In genomic region chrX:153032397-153033118, GRCh38 we compare ENCODE assay signal across 1 cellular context.
TF ChIP-seq lines count a peak whose summit lies in the region.

No MANE protein-coding gene starts in this region.

TF ChIP-seq in HepG2, 621 proteins besides CTCF, POLR2A, EP300 and RAD21 (continued from another document and continues in another):
- TF ChIP-seq REST (IDR thresholded peaks at IDR 0.05; ENCODE audit: borderline replicate concordance in 1 of 2, low read depth in 1 of 2, low read length in 2 of 2): no peak
- peak; percentile 49; the same call in 1 of the 2 replicates for TF ChIP-seq ZGPAT (CRISPR knock-in tag; IDR thresholded peaks at IDR 0.05)
- no peak for TF ChIP-seq MIER2 (CRISPR knock-in tag; IDR thresholded peaks at IDR 0.05)
- no peak for TF ChIP-seq SMARCE1 (IDR thresholded peaks at IDR 0.05; ENCODE audit: borderline replicate concordance)
- TF ChIP-seq ZNF253 (CRISPR knock-in tag; IDR thresholded peaks at IDR 0.05; ENCODE audit: borderline replicate concordance): no peak
- TF ChIP-seq PHF20 (CRISPR knock-in tag; IDR thresholded peaks at IDR 0.05): peak; percentile 40; the same call in 1 of the 2 replicates
- TF ChIP-seq ZBTB38 (CRISPR knock-in tag; IDR thresholded peaks at IDR 0.05): no peak
- no peak for TF ChIP-seq ZNF766 (CRISPR knock-in tag; IDR thresholded peaks at IDR 0.05; ENCODE audit: borderline replicate concordance)
- peak; percentile 16; the same call in 1 of the 2 replicates for TF ChIP-seq MYC (CRISPR knock-in tag; IDR thresholded peaks at IDR 0.05; ENCODE audit: borderline replicate concordance)
- TF ChIP-seq HOXA3 (CRISPR knock-in tag; IDR thresholded peaks at IDR 0.05): peak; percentile 37; the same call in 1 of the 2 replicates
- no peak for TF ChIP-seq GLI4 (CRISPR knock-in tag; IDR thresholded peaks at IDR 0.05; ENCODE audit: borderline replicate concordance)
- TF ChIP-seq PRMT3 (CRISPR knock-in tag; IDR thresholded peaks at IDR 0.05; ENCODE audit: borderline replicate concordance, low read depth): no peak
- TF ChIP-seq PAWR (CRISPR knock-in tag; IDR thresholded peaks at IDR 0.05; ENCODE audit: borderline replicate concordance): no peak
- no peak for TF ChIP-seq NR2C2 (CRISPR knock-in tag; IDR thresholded peaks at IDR 0.05; ENCODE audit: borderline replicate concordance)
- TF ChIP-seq PAX8 (CRISPR knock-in tag; IDR thresholded peaks at IDR 0.05; ENCODE audit: borderline replicate concordance): no peak
- TF ChIP-seq REPIN1 (CRISPR knock-in tag; IDR thresholded peaks at IDR 0.05; ENCODE audit: borderline replicate concordance, low read depth): peak; percentile 34; the same call in 1 of the 2 replicates
- TF ChIP-seq POLR2G (IDR thresholded peaks at IDR 0.05; ENCODE audit: low read depth, low read length): no peak
- no peak for TF ChIP-seq HNRNPLL (IDR thresholded peaks at IDR 0.05; ENCODE audit: low read depth, low read length, poor library complexity, severe bottlenecking)
- TF ChIP-seq RCOR2 (CRISPR knock-in tag; IDR thresholded peaks at IDR 0.05): no peak
- TF ChIP-seq POLR2AphosphoS5 (IDR thresholded peaks at IDR 0.05; ENCODE audit: low read depth, low read length): no peak
- TF ChIP-seq FOXC1 (CRISPR knock-in tag; IDR thresholded peaks at IDR 0.05; ENCODE audit: borderline replicate concordance): no peak
- TF ChIP-seq ZMYM3 (CRISPR knock-in tag; IDR thresholded peaks at IDR 0.05): no peak
- TF ChIP-seq PAF1 (CRISPR knock-in tag; IDR thresholded peaks at IDR 0.05): no peak
- TF ChIP-seq ZNF768 (CRISPR knock-in tag; IDR thresholded peaks at IDR 0.05): peak; percentile 6; the same call in 1 of the 2 replicates
- TF ChIP-seq HMGA1 (CRISPR knock-in tag; conservative IDR thresholded peaks at IDR 0.05): no peak
- TF ChIP-seq HOMEZ (CRISPR knock-in tag; IDR thresholded peaks at IDR 0.05; ENCODE audit: low read depth): no peak
- 0 out of 2 replicates have a peak, but pooled peaks have one; percentile 13 for TF ChIP-seq ARID5B (CRISPR knock-in tag; IDR thresholded peaks at IDR 0.05)
- no peak for TF ChIP-seq ZNF660 (CRISPR knock-in tag; IDR thresholded peaks at IDR 0.05; ENCODE audit: borderline replicate concordance, low read depth)
- TF ChIP-seq ZNF749 (CRISPR knock-in tag; IDR thresholded peaks at IDR 0.05; ENCODE audit: borderline replicate concordance): no peak
- no peak for TF ChIP-seq ZNF841 (CRISPR knock-in tag; IDR thresholded peaks at IDR 0.05; ENCODE audit: borderline replicate concordance)
- TF ChIP-seq MTF2 (CRISPR knock-in tag; IDR thresholded peaks at IDR 0.05; ENCODE audit: borderline replicate concordance): no peak
- TF ChIP-seq TAF1 (CRISPR knock-in tag; IDR thresholded peaks at IDR 0.05): no peak
- no peak for TF ChIP-seq ZNF558 (CRISPR knock-in tag; IDR thresholded peaks at IDR 0.05; ENCODE audit: borderline replicate concordance)
- TF ChIP-seq KAT8 (CRISPR knock-in tag; IDR thresholded peaks at IDR 0.05): peak; percentile 46; the same call in 1 of the 2 replicates
- no peak for TF ChIP-seq SSRP1 (CRISPR knock-in tag; IDR thresholded peaks at IDR 0.05)
- TF ChIP-seq CENPT (CRISPR knock-in tag; IDR thresholded peaks at IDR 0.05; ENCODE audit: low read depth): no peak
- no peak for TF ChIP-seq PHF21A (CRISPR knock-in tag; IDR thresholded peaks at IDR 0.05)
- TF ChIP-seq FOSL2 (CRISPR knock-in tag; IDR thresholded peaks at IDR 0.05): peak; percentile 6; the same call in 1 of the 2 replicates
- no peak for TF ChIP-seq ZNF383 (CRISPR knock-in tag; IDR thresholded peaks at IDR 0.05; ENCODE audit: borderline replicate concordance)
- no peak for TF ChIP-seq ZSCAN30 (CRISPR knock-in tag; IDR thresholded peaks at IDR 0.05)
- no peak for TF ChIP-seq FOXO4 (CRISPR knock-in tag; conservative IDR thresholded peaks at IDR 0.05)
- TF ChIP-seq ADNP (CRISPR knock-in tag; IDR thresholded peaks at IDR 0.05): no peak
- TF ChIP-seq ZNF460 (CRISPR knock-in tag; IDR thresholded peaks at IDR 0.05; ENCODE audit: borderline replicate concordance): no peak
- no peak for TF ChIP-seq CHCHD3 (CRISPR knock-in tag; IDR thresholded peaks at IDR 0.05)
- no peak for TF ChIP-seq ZNF629 (CRISPR knock-in tag; conservative IDR thresholded peaks at IDR 0.05)
- TF ChIP-seq ZNF784 (CRISPR knock-in tag; IDR thresholded peaks at IDR 0.05; ENCODE audit: borderline replicate concordance): no peak
- no peak for TF ChIP-seq ZNF644 (CRISPR knock-in tag; IDR thresholded peaks at IDR 0.05; ENCODE audit: low read depth)
- TF ChIP-seq ZBTB44 (CRISPR knock-in tag; IDR thresholded peaks at IDR 0.05): no peak
- TF ChIP-seq CSRNP2 (CRISPR knock-in tag; conservative IDR thresholded peaks at IDR 0.05; ENCODE audit: low read depth): no peak
- TF ChIP-seq ZNF792 (CRISPR knock-in tag; IDR thresholded peaks at IDR 0.05): no peak
- TF ChIP-seq HBP1 (CRISPR knock-in tag; IDR thresholded peaks at IDR 0.05; ENCODE audit: low read depth): no peak
- no peak for TF ChIP-seq ZNF430 (CRISPR knock-in tag; IDR thresholded peaks at IDR 0.05)
- no peak for TF ChIP-seq ZNF773 (CRISPR knock-in tag; IDR thresholded peaks at IDR 0.05; ENCODE audit: borderline replicate concordance)
